ENCODE assay signal across 30 cellular contexts in the genomic region with DNA sequence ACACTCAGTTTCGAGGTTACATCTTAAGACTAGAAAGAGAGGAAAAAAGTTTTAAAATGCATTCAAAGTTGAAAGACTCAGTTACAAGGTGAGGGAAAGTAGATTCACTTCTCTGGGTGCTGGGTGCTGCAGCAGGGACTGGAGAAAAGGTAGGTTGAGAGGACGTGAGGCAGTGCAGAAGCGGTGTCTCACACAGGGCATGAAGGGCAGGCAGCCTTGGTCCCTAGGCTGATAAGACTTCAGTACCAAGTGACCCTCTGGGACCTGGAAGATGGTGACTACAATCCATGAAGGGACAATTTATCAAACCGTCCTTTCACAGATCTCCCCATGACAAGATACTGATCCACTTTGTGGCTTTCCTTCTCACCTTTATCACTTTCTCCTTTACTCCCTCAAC. TPM values are rescaled to one million over a fixed set of nuclear protein-coding genes. Genes with fewer than 3 reads are reported as not detected.
"Had no signal": no experiment of that assay in that cellular context is flagged by ENCODE, and none has a peak within 500 bp of the region (broad histone marks: within the 10 kb centered on the region; RNA-seq: fewer than 3 reads in every experiment).

No MANE protein-coding gene starts in this region.

- H3K4me3 ChIP-seq: colonic mucosa, coronary artery, dorsolateral prefrontal cortex, esophagus squamous epithelium, gastrocnemius medialis, gastroesophageal sphincter, heart left ventricle, heart right ventricle had no signal

- H3K4me3 Mint-ChIP-seq: dendritic cell treated with granulocyte-macrophage colony-stimulating factor and Interleukin-4, amounts not matched to agents 40 ng/mL and 50 ng/mL, for 4 days; effector memory CD8-positive, alpha-beta T cell; endodermal cell had no signal

- H3K4me1 ChIP-seq: colonic mucosa, foreskin keratinocyte, gastrocnemius medialis, gastroesophageal sphincter, heart left ventricle, heart right ventricle had no signal

- DNase-seq: colonic mucosa; cortex of kidney; dermis blood vessel endothelial cell; dorsolateral prefrontal cortex; effector CD4-positive, alpha-beta T cell; effector CD8-positive, alpha-beta T cell; effector memory CD4-positive, alpha-beta T cell; effector memory CD8-positive, alpha-beta T cell; endodermal cell; erythroblast; esophagus squamous epithelium; foreskin fibroblast; foreskin keratinocyte; foreskin melanocyte; gastrocnemius medialis; glutamatergic neuron; head of caudate nucleus; heart left ventricle; heart right ventricle had no signal

- H3K27ac Mint-ChIP-seq: dendritic cell treated with granulocyte-macrophage colony-stimulating factor and Interleukin-4, amounts not matched to agents 40 ng/mL and 50 ng/mL, for 4 days; effector memory CD8-positive, alpha-beta T cell; endodermal cell had no signal

- H3K9me3 ChIP-seq: colonic mucosa, esophagus squamous epithelium, gastrocnemius medialis, gastroesophageal sphincter had no signal

- H3K9me3 Mint-ChIP-seq: dendritic cell treated with granulocyte-macrophage colony-stimulating factor and Interleukin-4, amounts not matched to agents 40 ng/mL and 50 ng/mL, for 4 days; effector memory CD8-positive, alpha-beta T cell had no signal

- ATAC-seq: effector memory CD8-positive, alpha-beta T cell; esophagus mucosa; foreskin keratinocyte; gastrocnemius medialis; gastroesophageal sphincter; heart left ventricle; heart right ventricle had no signal

- H3K36me3 ChIP-seq: colonic mucosa, esophagus squamous epithelium, gastrocnemius medialis, gastroesophageal sphincter, heart left ventricle, heart right ventricle had no signal

- H3K27me3 ChIP-seq: colonic mucosa, esophagus squamous epithelium, gastrocnemius medialis had no signal

- H3K27ac ChIP-seq: colonic mucosa, coronary artery, dorsolateral prefrontal cortex, epithelial cell of prostate, esophagus squamous epithelium, foreskin keratinocyte, gastrocnemius medialis, gastroesophageal sphincter, heart left ventricle, heart right ventricle had no signal

RNA-seq across cellular contexts. Expression of a gene that starts 47.3 kb away (rescaled TPM):
- total RNA-seq: chondrocyte, dermis blood vessel endothelial cell, endodermal cell, endothelial cell of umbilical vein, epithelial cell of proximal tubule, esophagus mucosa, fibroblast of lung, fibroblast of villous mesenchyme, gastrocnemius medialis, gastroesophageal sphincter, glomerular endothelial cell, heart left ventricle, heart right ventricle had no signal
- polyA plus RNA-seq: endothelial cell of umbilical vein, fibroblast of lung, heart left ventricle, heart right ventricle had no signal
